In the genomic region with DNA sequence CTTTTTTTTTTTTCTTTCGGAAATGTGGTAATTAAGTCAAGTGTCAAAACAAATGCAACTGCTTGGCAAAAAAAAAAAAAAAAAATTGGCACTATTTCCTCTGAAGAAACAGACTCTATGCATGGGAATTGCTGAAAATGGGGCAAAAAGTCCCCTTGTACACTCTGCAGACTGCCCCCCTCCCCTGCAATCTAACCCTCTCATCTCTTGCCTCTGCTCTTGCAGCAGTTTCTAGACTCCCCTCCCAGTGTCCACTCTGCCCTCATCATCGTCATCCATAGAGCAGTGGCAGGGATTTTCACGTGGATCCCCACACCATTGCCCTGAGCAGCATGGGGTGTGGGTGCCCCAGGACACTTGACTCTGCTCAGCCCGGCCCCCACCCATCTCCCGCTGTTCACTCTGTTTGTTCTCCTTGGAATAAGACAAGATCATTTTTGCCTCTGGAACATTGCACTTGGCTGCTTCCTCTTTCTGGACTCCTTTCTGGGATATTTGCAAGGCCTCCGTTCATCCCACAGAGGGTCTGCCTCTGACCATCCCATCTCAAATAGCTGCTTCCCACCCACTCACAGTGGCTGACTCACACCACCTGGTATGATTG, we compare ENCODE assay signal across 24 cellular contexts.
A peak's percentile ranks its signal among the peaks of the same experiment; 100 is the strongest.
DNase-seq lines count a peak whose midpoint lies in the region; ATAC-seq, FAIRE-seq and TF ChIP-seq lines count a peak whose summit lies in the region.
"Had no signal": no experiment of that assay in that cellular context is flagged by ENCODE, and none has a peak within 500 bp of the region (broad histone marks: within the 10 kb centered on the region; RNA-seq: fewer than 3 reads in every experiment).

No MANE protein-coding gene starts in this region.

- peak overlapping the region; percentile 4 for H2AK5ac ChIP-seq in trophoblast cell (ENCODE audit: low read length)

- no TSS peak for BruUV-seq in Caco-2 (replicated peaks; lab: Mats Ljungman, UMichigan)

- DNase-seq in activated CD4-positive, alpha-beta T cell treated with anti-CD3 and anti-CD28 coated beads, Interleukin-2, amount 10 ng/mL, durations not matched to agents 24 days and 14 days: no peak
- DNase-seq in activated CD4-positive, alpha-beta T cell treated with anti-CD3 and anti-CD28 coated beads for 36 hours: no peak
- DNase-seq in Caco-2: no peak
- DNase-seq in astrocyte (ENCODE audit: low read depth): no peak
- no peak for DNase-seq in trophoblast cell
- no peak for DNase-seq in C1 segment of cervical spinal cord (lab: John Stamatoyannopoulos, UW)
- no peak for DNase-seq in T-helper 17 cell
- no peak for DNase-seq in NCI-H2029 (lab: John Stamatoyannopoulos, UW)
- DNase-seq: 8988T; CD4-positive, CD25-positive, alpha-beta regulatory T cell; KBM-7; NCI-H1105; NCI-H1436 treated with DMSO at 0.1 percent for 48 hours; NCI-H187 treated with DMSO at 0.1 percent for 48 hours; NCI-H2107; NCI-H446 treated with DMSO at 0.1 percent for 48 hours; NCI-H526; SIG-M5; SK-N-SH had no signal

- H3K18ac ChIP-seq in trophoblast cell (ENCODE audit: low read length): peak overlapping the region; percentile 45

- H2AFZ ChIP-seq in astrocyte (ENCODE audit: low read depth, low read length) (no peak overlapping the region), trophoblast cell (ENCODE audit: insufficient read depth, low read length, poor library complexity) (no peak overlapping the region)

- no peak overlapping the region for H4K12ac ChIP-seq in trophoblast cell (ENCODE audit: low read depth, low read length)

- H3K9ac ChIP-seq in astrocyte (ENCODE audit: low read length) (no peak overlapping the region), trophoblast cell (ENCODE audit: low read length) (no peak overlapping the region)
- H3K9ac ChIP-seq: SK-N-SH had no signal

- no peaks in the 10 kb centered on the region for H3K9me3 Mint-ChIP-seq in activated CD4-positive, alpha-beta T cell treated with anti-CD3 and anti-CD28 coated beads, Interleukin-2, amount 10 ng/mL, durations not matched to agents 24 days and 14 days
- H3K9me3 Mint-ChIP-seq in activated CD4-positive, alpha-beta T cell treated with anti-CD3 and anti-CD28 coated beads for 36 hours (ENCODE audit: low read depth): no peaks in the 10 kb centered on the region
- H3K9me3 Mint-ChIP-seq in Caco-2 (ENCODE audit: unreplicated experiment) (peaks cover 9% of the 10 kb centered on the region), astrocyte (ENCODE audit: unreplicated experiment) (peaks cover 14% of the 10 kb centered on the region)

- no peak overlapping the region for H3K4me3 ChIP-seq in Caco-2 (ENCODE audit: low read depth, low read length)
- H3K4me3 ChIP-seq in astrocyte (ENCODE audit: insufficient read depth, low read depth, low read length): no peak overlapping the region
- H3K4me3 ChIP-seq in trophoblast cell (ENCODE audit: low read depth, low read length): no peak overlapping the region

- no peak for FAIRE-seq in astrocyte (lab: Jason Lieb, UNC)
- FAIRE-seq: GM18507, H54, HTR-8/SVneo had no signal

- TF ChIP-seq CTCF in Caco-2 (IDR thresholded peaks at IDR 0.05; ENCODE audit: insufficient read depth in 1 of 2, low read depth in 1 of 2, low read length in 1 of 2, severe bottlenecking in 1 of 2, unreplicated experiment in 1 of 2): no peak
- TF ChIP-seq CTCF in astrocyte (IDR thresholded peaks at IDR 0.05; ENCODE audit: insufficient read depth, low read depth, low read length): no peak

- intact Hi-C loops in activated CD4-positive, alpha-beta T cell treated with anti-CD3 and anti-CD28 coated beads, Interleukin-2, amount 10 ng/mL, durations not matched to agents 24 days and 14 days (cut with micrococcal nuclease): no loop called here
- intact Hi-C loops in activated CD4-positive, alpha-beta T cell treated with anti-CD3 and anti-CD28 coated beads for 36 hours (cut with DNase I, micrococcal nuclease): no loop called here
- intact Hi-C loops in Caco-2 (cut with micrococcal nuclease; ENCODE audit: unreplicated experiment): no loop called here

- H3K4me3 Mint-ChIP-seq in activated CD4-positive, alpha-beta T cell treated with anti-CD3 and anti-CD28 coated beads, Interleukin-2, amount 10 ng/mL, durations not matched to agents 24 days and 14 days: no peak overlapping the region
- no peak overlapping the region for H3K4me3 Mint-ChIP-seq in activated CD4-positive, alpha-beta T cell treated with anti-CD3 and anti-CD28 coated beads for 36 hours
- H3K4me3 Mint-ChIP-seq in Caco-2 (ENCODE audit: unreplicated experiment) (no peak overlapping the region), astrocyte (ENCODE audit: unreplicated experiment) (no peak overlapping the region), T-helper 17 cell (no peak overlapping the region)
- H3K4me3 Mint-ChIP-seq: CD4-positive, CD25-positive, alpha-beta regulatory T cell had no signal

- no peaks in the 10 kb centered on the region for H3K4me1 Mint-ChIP-seq in activated CD4-positive, alpha-beta T cell treated with anti-CD3 and anti-CD28 coated beads, Interleukin-2, amount 10 ng/mL, durations not matched to agents 24 days and 14 days
- H3K4me1 Mint-ChIP-seq in activated CD4-positive, alpha-beta T cell treated with anti-CD3 and anti-CD28 coated beads for 36 hours: no peaks in the 10 kb centered on the region
- H3K4me1 Mint-ChIP-seq in Caco-2 (ENCODE audit: low read depth, unreplicated experiment) (no peaks in the 10 kb centered on the region), astrocyte (ENCODE audit: low read depth, unreplicated experiment) (peaks cover 29% of the 10 kb centered on the region), T-helper 17 cell (no peaks in the 10 kb centered on the region)
- H3K4me1 Mint-ChIP-seq: CD4-positive, CD25-positive, alpha-beta regulatory T cell had no signal

- H2BK5ac ChIP-seq in trophoblast cell (ENCODE audit: low read depth, low read length, poor library complexity): peak overlapping the region; percentile 0

- WGBS in trophoblast cell (ENCODE audit: extremely low coverage, insufficient coverage, insufficient read length): no CpG with 5 or more reads among the region's 6 CpGs

- peak overlapping the region; percentile 2 for H4K8ac ChIP-seq in trophoblast cell (ENCODE audit: low read depth, low read length)

- POLR2A ChIA-PET in activated CD4-positive, alpha-beta T cell treated with anti-CD3 and anti-CD28 coated beads for 36 hours (lab: Charles Lee): no interaction called here
- POLR2A ChIA-PET in Caco-2 (lab: Charles Lee): no interaction called here

- H2BK120ac ChIP-seq in trophoblast cell (ENCODE audit: insufficient read depth, low read length, poor library complexity): peak overlapping the region; percentile 19

- no peaks in the 10 kb centered on the region for H3K27me3 ChIP-seq in Caco-2 (replicated peaks; ENCODE audit: control insufficient read depth, insufficient read depth, low read length)
- peaks cover 2% of the 10 kb centered on the region for H3K27me3 ChIP-seq in astrocyte (ENCODE audit: insufficient read depth, low read length)
- H3K27me3 ChIP-seq in trophoblast cell (ENCODE audit: insufficient read depth, low read length): no peaks in the 10 kb centered on the region

- H3K4me1 ChIP-seq in Caco-2 (peaks cover 5% of the 10 kb centered on the region; the same call in 1 of the 2 replicates), astrocyte (ENCODE audit: insufficient read depth, low read length) (no peaks in the 10 kb centered on the region), trophoblast cell (ENCODE audit: control insufficient read depth in 1 of 2, insufficient read depth in 2 of 2, low read length in 2 of 2) (peaks cover 5 to 18% of the 10 kb centered on the region in 2 experiments)

- H2BK12ac ChIP-seq in trophoblast cell (ENCODE audit: low read length): peak overlapping the region; percentile 1

- H3K4ac ChIP-seq in trophoblast cell (ENCODE audit: low read depth, low read length): no peak overlapping the region

- H3K14ac ChIP-seq in trophoblast cell (ENCODE audit: low read length): peak overlapping the region; percentile 16

- H3K79me1 ChIP-seq in trophoblast cell (ENCODE audit: low read length): peaks cover 22% of the 10 kb centered on the region

- peaks cover 3% of the 10 kb centered on the region for H3K27me3 Mint-ChIP-seq in activated CD4-positive, alpha-beta T cell treated with anti-CD3 and anti-CD28 coated beads, Interleukin-2, amount 10 ng/mL, durations not matched to agents 24 days and 14 days
- peaks cover 24% of the 10 kb centered on the region for H3K27me3 Mint-ChIP-seq in activated CD4-positive, alpha-beta T cell treated with anti-CD3 and anti-CD28 coated beads for 36 hours
- no peaks in the 10 kb centered on the region for H3K27me3 Mint-ChIP-seq in Caco-2 (ENCODE audit: insufficient read depth, unreplicated experiment)
- peaks cover 2% of the 10 kb centered on the region for H3K27me3 Mint-ChIP-seq in astrocyte (ENCODE audit: low read depth, unreplicated experiment)
- H3K27me3 Mint-ChIP-seq in T-helper 17 cell: peaks cover 60% of the 10 kb centered on the region

- H3K79me2 ChIP-seq in astrocyte (ENCODE audit: insufficient read depth, low read length): no peaks in the 10 kb centered on the region
- H3K79me2 ChIP-seq in trophoblast cell (ENCODE audit: control insufficient read depth, insufficient read depth, low read length, poor library complexity): no peaks in the 10 kb centered on the region

- no peaks in the 10 kb centered on the region for H3K36me3 Mint-ChIP-seq in activated CD4-positive, alpha-beta T cell treated with anti-CD3 and anti-CD28 coated beads, Interleukin-2, amount 10 ng/mL, durations not matched to agents 24 days and 14 days (ENCODE audit: low read depth)
- H3K36me3 Mint-ChIP-seq in activated CD4-positive, alpha-beta T cell treated with anti-CD3 and anti-CD28 coated beads for 36 hours (ENCODE audit: low read depth): no peaks in the 10 kb centered on the region
- H3K36me3 Mint-ChIP-seq in Caco-2 (ENCODE audit: insufficient read depth, unreplicated experiment): peaks cover 22% of the 10 kb centered on the region
- peaks cover 8% of the 10 kb centered on the region for H3K36me3 Mint-ChIP-seq in astrocyte (ENCODE audit: low read depth, unreplicated experiment)
- no peaks in the 10 kb centered on the region for H3K36me3 Mint-ChIP-seq in T-helper 17 cell (ENCODE audit: low read depth)
- H3K36me3 Mint-ChIP-seq: CD4-positive, CD25-positive, alpha-beta regulatory T cell had no signal

- ATAC-seq in activated CD4-positive, alpha-beta T cell treated with anti-CD3 and anti-CD28 coated beads for 36 hours: no peak
- no peak for ATAC-seq in T-helper 17 cell
- ATAC-seq: Panc1 had no signal

- H3K23ac ChIP-seq in trophoblast cell (ENCODE audit: low read length): no peak overlapping the region

- H4K91ac ChIP-seq in trophoblast cell (ENCODE audit: low read depth, low read length): peak overlapping the region; percentile 41

- H3K9me3 ChIP-seq in Caco-2 (no peaks in the 10 kb centered on the region), astrocyte (ENCODE audit: insufficient read depth, low read depth, low read length) (no peaks in the 10 kb centered on the region), trophoblast cell (ENCODE audit: insufficient read depth, low read depth, low read length) (peaks cover 8% of the 10 kb centered on the region), T-helper 17 cell (ENCODE audit: control insufficient read depth, low read length, poor library complexity, severe bottlenecking) (no peaks in the 10 kb centered on the region)
- H3K9me3 ChIP-seq: SK-N-SH had no signal

- H3K27ac Mint-ChIP-seq in activated CD4-positive, alpha-beta T cell treated with anti-CD3 and anti-CD28 coated beads, Interleukin-2, amount 10 ng/mL, durations not matched to agents 24 days and 14 days: peak overlapping the region; percentile 22
- H3K27ac Mint-ChIP-seq in activated CD4-positive, alpha-beta T cell treated with anti-CD3 and anti-CD28 coated beads for 36 hours: no peak overlapping the region
- H3K27ac Mint-ChIP-seq in Caco-2 (ENCODE audit: unreplicated experiment): peak overlapping the region; percentile 5
- H3K27ac Mint-ChIP-seq in astrocyte (ENCODE audit: unreplicated experiment): peak overlapping the region; percentile 88
- H3K27ac Mint-ChIP-seq in T-helper 17 cell: no peak overlapping the region
- H3K27ac Mint-ChIP-seq: CD4-positive, CD25-positive, alpha-beta regulatory T cell had no signal

- no peak overlapping the region for H3K27ac ChIP-seq in astrocyte (ENCODE audit: low read depth, low read length)
- H3K27ac ChIP-seq in trophoblast cell (ENCODE audit: low read depth, low read length): peak overlapping the region; percentile 3
- H3K27ac ChIP-seq: RWPE1 had no signal

- CTCF ChIA-PET in activated CD4-positive, alpha-beta T cell treated with anti-CD3 and anti-CD28 coated beads for 36 hours (lab: Charles Lee): no interaction called here
- CTCF ChIA-PET in Caco-2 (lab: Charles Lee): no interaction called here

- H4K20me1 ChIP-seq in astrocyte (ENCODE audit: insufficient read depth, low read length): no peaks in the 10 kb centered on the region

- H3K4me2 ChIP-seq in astrocyte (ENCODE audit: low read length): no peak overlapping the region
- H3K4me2 ChIP-seq in trophoblast cell (ENCODE audit: low read length): no peak overlapping the region
- H3K4me2 ChIP-seq: SK-N-SH had no signal

- H3K36me3 ChIP-seq in Caco-2 (ENCODE audit: control insufficient read depth, insufficient read depth, low read length) (no peaks in the 10 kb centered on the region), astrocyte (ENCODE audit: insufficient read depth, low read length) (no peaks in the 10 kb centered on the region), trophoblast cell (ENCODE audit: control insufficient read depth in 1 of 2, insufficient read depth in 2 of 2, low read length in 2 of 2) (peaks cover 12 to 16% of the 10 kb centered on the region in 2 experiments)

Comparison
In these comparisons a context has a peak if more than half of its experiments do, and no peak if none do; other contexts are left out.
1. H3K27ac Mint-ChIP-seq: peak in activated CD4-positive, alpha-beta T cell treated with anti-CD3 and anti-CD28 coated beads, Interleukin-2, amount 10 ng/mL, durations not matched to agents 24 days and 14 days (single experiment), Caco-2 (single experiment) and astrocyte (single experiment); none in activated CD4-positive, alpha-beta T cell treated with anti-CD3 and anti-CD28 coated beads for 36 hours (single experiment) and T-helper 17 cell (single experiment).